ENCODE assay signal across 1 cellular context in genomic region chr17:55654015-55654414, GRCh38.
TF ChIP-seq lines count a peak whose summit lies in the region.

No MANE protein-coding gene starts in this region.

TF ChIP-seq in SK-N-SH, 30 proteins besides CTCF, POLR2A, EP300 and RAD21 (continued from another document):
- peak; percentile 34; the same call in 1 of the 2 replicates for TF ChIP-seq PBX3 (IDR thresholded peaks at IDR 0.05)
- TF ChIP-seq TCF12 (IDR thresholded peaks at IDR 0.05), result no peak
- no peak for TF ChIP-seq USF1 (IDR thresholded peaks at IDR 0.05; ENCODE audit: borderline replicate concordance, low read depth)
- no peak for TF ChIP-seq ELF1 (IDR thresholded peaks at IDR 0.05)
- TF ChIP-seq FOSL2 (IDR thresholded peaks at IDR 0.05; ENCODE audit: borderline replicate concordance, low read depth), result no peak
- TF ChIP-seq TAF1 (IDR thresholded peaks at IDR 0.05; ENCODE audit: borderline replicate concordance, low read depth, low read length), result no peak
- TF ChIP-seq TEAD4 (IDR thresholded peaks at IDR 0.05; ENCODE audit: borderline replicate concordance, insufficient read depth), result no peak
- no peak for TF ChIP-seq FOXJ3 (CRISPR knock-in tag; IDR thresholded peaks at IDR 0.05)
